ENCODE assay signal across 17 cellular contexts in the genomic region with DNA sequence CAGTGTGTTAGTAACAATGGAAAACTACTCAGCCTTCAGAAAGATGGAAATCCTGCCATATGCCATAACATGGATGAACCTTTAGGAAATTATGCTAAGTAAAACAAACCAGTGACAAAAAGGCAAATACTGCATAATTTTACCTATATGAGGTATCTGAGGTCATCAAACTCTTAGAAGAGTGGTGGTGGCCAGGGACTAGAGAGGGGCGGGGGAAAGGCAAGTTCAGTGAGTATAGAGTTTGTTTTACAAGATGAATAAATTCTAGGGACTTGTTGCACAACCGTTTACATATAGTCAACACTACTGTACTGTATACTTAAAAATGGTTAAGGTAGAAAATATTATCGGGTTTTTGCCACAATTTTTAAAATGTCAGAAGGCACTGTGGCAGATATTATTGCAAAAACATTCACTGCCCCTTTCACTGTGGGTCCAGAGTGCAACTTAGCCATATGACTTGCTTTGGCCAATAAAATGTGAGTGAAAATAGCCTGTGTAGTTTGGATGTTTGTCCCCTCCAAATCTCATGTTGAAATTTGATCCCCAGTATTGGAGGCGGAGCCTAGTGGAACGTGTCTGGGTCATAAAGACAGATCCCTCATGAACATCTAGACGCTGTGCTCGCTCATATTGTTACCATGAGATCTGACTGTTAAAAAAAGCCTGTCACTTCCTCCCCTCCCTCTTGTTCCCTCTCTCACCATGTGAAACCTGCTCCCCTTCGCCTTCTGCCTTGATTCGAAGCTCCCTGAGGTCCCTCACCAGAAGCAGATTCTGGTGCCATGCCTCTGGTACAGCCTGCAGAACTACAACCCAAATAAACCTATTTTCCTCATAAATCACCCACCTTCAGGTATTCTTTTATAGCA. TPM values are rescaled to one million over a fixed set of nuclear protein-coding genes. Genes with fewer than 3 reads are reported as not detected.
A peak's percentile ranks its signal among the peaks of the same experiment; 100 is the strongest.
DNase-seq lines count a peak whose midpoint lies in the region; TF ChIP-seq lines count a peak whose summit lies in the region.
"Had no signal": no experiment of that assay in that cellular context is flagged by ENCODE, and none has a peak within 500 bp of the region (broad histone marks: within the 10 kb centered on the region; RNA-seq: fewer than 3 reads in every experiment).

No MANE protein-coding gene starts in this region.

- no peak overlapping the region for H3K4me2 ChIP-seq in hepatocyte
- H3K4me2 ChIP-seq: BLaER1, neural progenitor cell had no signal

- no peaks in the 10 kb centered on the region for H3K9me3 Mint-ChIP-seq in CD4-positive, alpha-beta memory T cell
- H3K9me3 Mint-ChIP-seq: activated naive CD4-positive, alpha-beta T cell treated with anti-CD3 and anti-CD28 coated beads for 36 hours had no signal

- H3K27ac ChIP-seq in A673 (ENCODE audit: low read depth, low read length, poor library complexity, severe bottlenecking), result no peak overlapping the region
- H3K27ac ChIP-seq in CD4-positive, alpha-beta memory T cell (ENCODE audit: low read depth, low read length), result no peak overlapping the region
- H3K27ac ChIP-seq in hepatocyte, result peak overlapping the region; percentile 58
- H3K27ac ChIP-seq: BLaER1, esophagus muscularis mucosa, neural progenitor cell, suprapubic skin had no signal

- peak overlapping the region in 3 of 8 donors; percentile 12 to 48 (median 22) for H3K4me3 Mint-ChIP-seq in CD4-positive, alpha-beta memory T cell
- H3K4me3 Mint-ChIP-seq: activated naive CD4-positive, alpha-beta T cell treated with anti-CD3 and anti-CD28 coated beads for 36 hours; neural progenitor cell had no signal

- H3K36me3 Mint-ChIP-seq in CD4-positive, alpha-beta memory T cell, result no peaks in the 10 kb centered on the region

- TF ChIP-seq CTCF in A673 (conservative IDR thresholded peaks at IDR 0.05; ENCODE audit: low read depth, low read length) (no peak), hepatocyte (IDR thresholded peaks at IDR 0.05; ENCODE audit: poor library complexity) (no peak)

- H3K27me3 ChIP-seq in A673 (replicated peaks; ENCODE audit: insufficient read depth, low read depth, low read length, poor library complexity), result no peaks in the 10 kb centered on the region
- H3K27me3 ChIP-seq in CD4-positive, alpha-beta memory T cell (ENCODE audit: insufficient read depth, low read length), result no peaks in the 10 kb centered on the region
- no peaks in the 10 kb centered on the region for H3K27me3 ChIP-seq in hepatocyte
- H3K27me3 ChIP-seq: BLaER1, esophagus muscularis mucosa, neural progenitor cell, suprapubic skin had no signal

- H3K27ac Mint-ChIP-seq in CD4-positive, alpha-beta memory T cell, result peak overlapping the region; percentile 69 to 92 (median 86)
- H3K27ac Mint-ChIP-seq: activated naive CD4-positive, alpha-beta T cell treated with anti-CD3 and anti-CD28 coated beads for 36 hours; neural progenitor cell had no signal

- H3K4me1 ChIP-seq in A673 (ENCODE audit: insufficient read depth, low read length, poor library complexity, severe bottlenecking), result peaks cover 4% of the 10 kb centered on the region
- H3K4me1 ChIP-seq in CD4-positive, alpha-beta memory T cell (ENCODE audit: insufficient read depth, low read length), result peaks cover 24% of the 10 kb centered on the region
- no peaks in the 10 kb centered on the region for H3K4me1 ChIP-seq in hepatocyte (ENCODE audit: insufficient read depth)
- H3K4me1 ChIP-seq: esophagus muscularis mucosa, neural progenitor cell had no signal

- H3K9me2 ChIP-seq in hepatocyte (replicated peaks; ENCODE audit: insufficient read depth), result no peaks in the 10 kb centered on the region

- CTCF ChIA-PET in A673 (lab: Charles Lee), result no interaction called here
- CTCF ChIA-PET in CD4-positive, alpha-beta memory T cell (lab: Charles Lee; ENCODE audit: partially characterized antibody), result interaction anchor here (2.9 kb wide), 1 partner anchor 9 kb away, joined by 15 read pairs; no protein-coding TSS in a partner anchor

- POLR2A ChIA-PET in A673 (lab: Charles Lee; ENCODE audit: low non-redundant PET), result no interaction called here
- POLR2A ChIA-PET in CD4-positive, alpha-beta memory T cell (lab: Charles Lee; ENCODE audit: partially characterized antibody), result interaction anchor here (1.2 to 2.4 kb wide), 2 partner anchors 9 to 41 kb away, joined by 3 to 9 read pairs; a partner anchor contains a TSS

- peak overlapping the region; percentile 20 for H2AFZ ChIP-seq in hepatocyte
- H2AFZ ChIP-seq: neural progenitor cell had no signal

- WGBS in hepatocyte (ENCODE audit: low lambda C conversion rate, missing lambda C conversion rate), result 81% methylated on average over 9 of the region's 9 CpGs

- no peaks in the 10 kb centered on the region for H4K20me1 ChIP-seq in hepatocyte (ENCODE audit: insufficient read depth, poor library complexity, severe bottlenecking)

- intact Hi-C loops in A673 (cut with micrococcal nuclease; ENCODE audit: unreplicated experiment), result no loop called here
- intact Hi-C loops in CD4-positive, alpha-beta memory T cell (cut with micrococcal nuclease), result no loop called here

- H3K4me3 ChIP-seq in A673 (ENCODE audit: low read depth, low read length, poor library complexity, severe bottlenecking), result no peak overlapping the region
- peak overlapping the region in 1 of 2 donors; percentile 11 for H3K4me3 ChIP-seq in CD4-positive, alpha-beta memory T cell (ENCODE audit: low read length in 2 of 2)
- no peak overlapping the region for H3K4me3 ChIP-seq in hepatocyte
- H3K4me3 ChIP-seq: BLaER1, esophagus muscularis mucosa, neural progenitor cell, suprapubic skin had no signal

- no TSS peak for BruUV-seq in A673 (replicated peaks; lab: Mats Ljungman, UMichigan)

- H3K79me2 ChIP-seq in hepatocyte, result peaks cover 43% of the 10 kb centered on the region

- DNase-seq in A673 (ENCODE audit: low spot score) (peak; percentile 37), OCI-M1 (lab: John Stamatoyannopoulos, UW) (peak; percentile 13), hepatocyte (ENCODE audit: low spot score) (peak; percentile 37), NCI-H1694 (lab: John Stamatoyannopoulos, UW) (no peak), NCI-H1105 (lab: John Stamatoyannopoulos, UW) (no peak), activated gamma-delta T cell treated with Interleukin-2 at 50 U/mL for 16 hours (no peak)
- DNase-seq in CD4-positive, alpha-beta memory T cell, result no peak
- DNase-seq: activated naive CD4-positive, alpha-beta T cell treated with anti-CD3 and anti-CD28 coated beads for 36 hours; glutamatergic neuron; NCI-H1048; retina; SIG-M5; T-helper 9 cell had no signal

- no peaks in the 10 kb centered on the region for H3K27me3 Mint-ChIP-seq in CD4-positive, alpha-beta memory T cell

- peaks cover 23 to 40% (median 28%) of the 10 kb centered on the region in 4 donors for H3K4me1 Mint-ChIP-seq in CD4-positive, alpha-beta memory T cell

- no peaks in the 10 kb centered on the region for H3K9me3 ChIP-seq in A673 (ENCODE audit: low read depth, low read length, poor library complexity, severe bottlenecking)
- no peaks in the 10 kb centered on the region for H3K9me3 ChIP-seq in CD4-positive, alpha-beta memory T cell (ENCODE audit: control insufficient read depth in 1 of 2, low read length in 2 of 2)
- no peaks in the 10 kb centered on the region for H3K9me3 ChIP-seq in hepatocyte (ENCODE audit: low read depth)
- H3K9me3 ChIP-seq: esophagus muscularis mucosa, suprapubic skin had no signal

- H3K36me3 ChIP-seq in A673 (ENCODE audit: insufficient read depth, low read length, poor library complexity, severe bottlenecking), result peaks cover 9% of the 10 kb centered on the region
- H3K36me3 ChIP-seq in CD4-positive, alpha-beta memory T cell (ENCODE audit: insufficient read depth, low read length), result no peaks in the 10 kb centered on the region
- H3K36me3 ChIP-seq in hepatocyte (replicated peaks; ENCODE audit: insufficient read depth, low read depth), result no peaks in the 10 kb centered on the region
- H3K36me3 ChIP-seq: esophagus muscularis mucosa, neural progenitor cell, suprapubic skin had no signal

RNA-seq across cellular contexts. Expression of a gene that starts 9.5 kb away (rescaled TPM):
- total RNA-seq in A673 (2021) (14.6 and 14.9 TPM in 2 replicates), hepatocyte (3.3 and 3.6 TPM in 2 replicates)
- 1 to 10 TPM; 5.1 to 5.4 TPM for total RNA-seq in CD4-positive, alpha-beta memory T cell
- polyA plus RNA-seq in CD4-positive, alpha-beta memory T cell, result 1 to 10 TPM in 1 of 2 donors, under 1 TPM in 1; 0.39 to 1.7 TPM
- polyA plus RNA-seq in hepatocyte, result 0.98 and 2.2 TPM in 2 replicates

RNA-seq across cellular contexts. Expression of a gene that starts 25.1 kb away (rescaled TPM):
- total RNA-seq in A673 (2021) (1.1 TPM in 2 replicates), hepatocyte (77.7 and 89.7 TPM in 2 replicates)
- total RNA-seq in CD4-positive, alpha-beta memory T cell, result 10 to 100 TPM; 29.8 to 30.3 TPM
- polyA plus RNA-seq in CD4-positive, alpha-beta memory T cell, result 10 to 100 TPM; 25.3 to 30.5 TPM
- 68.0 and 87.5 TPM in 2 replicates for polyA plus RNA-seq in hepatocyte

RNA-seq across cellular contexts. Expression of a gene that starts 41.3 kb away (rescaled TPM):
- 11.3 and 11.6 TPM in 2 replicates for total RNA-seq in A673 (2021)
- total RNA-seq in CD4-positive, alpha-beta memory T cell, result 10 to 100 TPM; 35.5 to 36.6 TPM
- polyA plus RNA-seq in CD4-positive, alpha-beta memory T cell, result 10 to 100 TPM; 18.6 to 31.1 TPM
- 12.9 and 13.1 TPM in 2 replicates for total RNA-seq in hepatocyte
- polyA plus RNA-seq in hepatocyte, result 18.0 and 24.8 TPM in 2 replicates

Comparison
In these comparisons a context has a peak if more than half of its experiments do, and no peak if none do; other contexts are left out.
1. DNase-seq: peak in A673 (single experiment), OCI-M1 (single experiment) and hepatocyte (single experiment); none in CD4-positive, alpha-beta memory T cell (0 of 5), NCI-H1694 (single experiment), NCI-H1105 (single experiment) and activated gamma-delta T cell treated with Interleukin-2 at 50 U/mL for 16 hours (single experiment).
2. RNA of a gene that starts 25.1 kb away (total RNA-seq): 77.7 to 89.7 TPM in hepatocyte and 29.8 to 30.3 TPM in CD4-positive, alpha-beta memory T cell; 1.1 TPM in A673; every median in the first group is over 10 times any median in the second.